In the genomic region with DNA sequence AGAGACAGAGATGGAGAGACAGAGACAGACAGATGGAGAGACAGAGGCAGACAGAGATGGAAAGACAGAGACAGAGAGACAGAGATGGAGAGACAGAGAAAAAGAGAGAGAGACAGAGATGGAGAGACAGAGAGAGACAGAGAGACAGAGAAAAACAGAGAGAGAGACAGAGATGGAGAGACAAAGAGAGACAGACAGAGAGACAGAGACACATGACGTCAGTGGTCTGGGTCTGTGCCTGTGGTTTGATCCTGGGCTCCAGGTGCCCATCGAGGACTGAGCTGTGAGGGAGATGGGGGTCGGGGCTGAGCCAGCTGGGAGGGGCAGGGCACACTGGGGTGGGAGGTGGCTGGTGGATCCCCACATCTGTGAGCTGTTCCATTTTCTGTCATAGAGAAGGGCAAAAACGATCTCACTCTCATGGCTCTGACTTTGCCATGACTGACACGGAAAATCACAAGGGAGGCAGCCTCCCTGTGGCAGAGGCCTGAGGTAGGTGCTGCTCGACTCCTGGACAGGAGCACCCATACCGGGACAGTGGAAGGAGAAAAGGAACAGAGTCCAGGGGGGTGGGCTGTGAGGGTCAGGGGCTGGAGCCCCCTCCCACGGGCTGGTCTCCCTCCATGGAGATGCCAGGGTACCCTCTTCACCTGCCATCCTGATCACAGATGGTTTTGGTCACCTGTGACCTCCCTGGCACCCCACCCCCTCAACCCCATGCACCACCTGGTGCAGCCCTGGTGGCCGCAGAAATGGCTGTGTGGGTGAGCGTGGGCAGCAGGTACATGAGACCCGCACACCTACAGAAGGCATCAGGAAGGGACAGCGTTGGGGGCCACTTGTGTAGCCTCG, we compare ENCODE assay signal across 1 cellular context.
TF ChIP-seq lines count a peak whose summit lies in the region.

No MANE protein-coding gene starts in this region.

TF ChIP-seq in GM12878, 131 proteins besides CTCF, POLR2A, EP300 and RAD21:
- TF ChIP-seq PML (IDR thresholded peaks at IDR 0.05; ENCODE audit: low read length) (no peak), SPI1 (IDR thresholded peaks at IDR 0.05; ENCODE audit: borderline replicate concordance, insufficient read depth, low read depth, low read length) (no peak), RB1 (IDR thresholded peaks at IDR 0.05; ENCODE audit: borderline replicate concordance) (no peak), BCLAF1 (IDR thresholded peaks at IDR 0.05) (no peak), ZNF384 (IDR thresholded peaks at IDR 0.05; ENCODE audit: borderline replicate concordance, low read depth, low read length) (no peak), SIX5 (IDR thresholded peaks at IDR 0.05; ENCODE audit: low read depth, low read length, severe bottlenecking) (no peak), CUX1 (IDR thresholded peaks at IDR 0.05; ENCODE audit: insufficient replicate concordance, low read depth, low read length) (no peak), SMAD1 (IDR thresholded peaks at IDR 0.05; ENCODE audit: low read depth, partially characterized antibody) (no peak), RELA (IDR thresholded peaks at IDR 0.05; ENCODE audit: borderline replicate concordance, partially characterized antibody) (no peak)
- TF ChIP-seq, protein P1, sequence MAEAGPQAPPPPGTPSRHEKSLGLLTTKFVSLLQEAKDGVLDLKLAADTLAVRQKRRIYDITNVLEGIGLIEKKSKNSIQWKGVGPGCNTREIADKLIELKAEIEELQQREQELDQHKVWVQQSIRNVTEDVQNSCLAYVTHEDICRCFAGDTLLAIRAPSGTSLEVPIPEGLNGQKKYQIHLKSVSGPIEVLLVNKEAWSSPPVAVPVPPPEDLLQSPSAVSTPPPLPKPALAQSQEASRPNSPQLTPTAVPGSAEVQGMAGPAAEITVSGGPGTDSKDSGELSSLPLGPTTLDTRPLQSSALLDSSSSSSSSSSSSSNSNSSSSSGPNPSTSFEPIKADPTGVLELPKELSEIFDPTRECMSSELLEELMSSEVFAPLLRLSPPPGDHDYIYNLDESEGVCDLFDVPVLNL (IDR thresholded peaks at IDR 0.05; ENCODE audit: low read depth, low read length): no peak
- TF ChIP-seq, protein P2, sequence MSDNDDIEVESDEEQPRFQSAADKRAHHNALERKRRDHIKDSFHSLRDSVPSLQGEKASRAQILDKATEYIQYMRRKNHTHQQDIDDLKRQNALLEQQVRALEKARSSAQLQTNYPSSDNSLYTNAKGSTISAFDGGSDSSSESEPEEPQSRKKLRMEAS (IDR thresholded peaks at IDR 0.05; ENCODE audit: low read depth, low read length): no peak
